Comparison of ENCODE assay signal across 10 cellular contexts in genomic region chr2:12155308-12156061, GRCh38.
DNase-seq lines count a peak whose midpoint lies in the region; ATAC-seq and TF ChIP-seq lines count a peak whose summit lies in the region.
"Had no signal": no experiment of that assay in that cellular context is flagged by ENCODE, and none has a peak within 500 bp of the region (broad histone marks: within the 10 kb centered on the region; RNA-seq: fewer than 3 reads in every experiment).

No MANE protein-coding gene starts in this region.

- intact Hi-C loops in body of pancreas (cut with DNase I) (no loop called here), ascending aorta (cut with DNase I) (no loop called here)

- H3K4me3 ChIP-seq in body of pancreas (no peak overlapping the region), kidney epithelial cell (ENCODE audit: low read depth, low read length) (no peak overlapping the region), ascending aorta (no peak overlapping the region), Peyer's patch (no peak overlapping the region)

- H3K36me3 ChIP-seq in body of pancreas (replicated peaks in 1 of 2; ENCODE audit: insufficient read depth in 1 of 2, low read depth in 2 of 2) = no peaks in the 10 kb centered on the region
- no peaks in the 10 kb centered on the region for H3K36me3 ChIP-seq in kidney epithelial cell (ENCODE audit: control insufficient read depth, insufficient read depth, low read length)
- H3K36me3 ChIP-seq in ascending aorta = no peaks in the 10 kb centered on the region
- H3K36me3 ChIP-seq in Peyer's patch = no peaks in the 10 kb centered on the region

- ATAC-seq in body of pancreas (peak; percentile 35), HG03108 (IDR thresholded peaks at IDR 0.05; ENCODE audit: unreplicated experiment) (no peak)
- ATAC-seq: natural killer cell treated with Interleukin-12 subunit alpha and Interleukin-12 subunit beta and Interleukin-15 and Interleukin-18, amount 100 ng/mL, for 72 hours had no signal

- TF ChIP-seq EP300 in Ishikawa (IDR thresholded peaks at IDR 0.05; ENCODE audit: borderline replicate concordance) = peak; percentile 88

- peak; percentile 91 for DNase-seq in A172 (ENCODE audit: low spot score)
- DNase-seq in body of pancreas = peak in 1 of 4 donors; percentile 20
- DNase-seq in kidney epithelial cell (ENCODE audit: low read depth) = peak; percentile 21
- no peak for DNase-seq in ascending aorta (ENCODE audit: low spot score in 2 of 2)
- DNase-seq in Peyer's patch = no peak
- no peak for DNase-seq in cerebellum (ENCODE audit: low spot score)
- DNase-seq: effector CD8-positive, alpha-beta T cell had no signal

- no peaks in the 10 kb centered on the region for H3K27me3 ChIP-seq in body of pancreas
- H3K27me3 ChIP-seq in kidney epithelial cell (ENCODE audit: control insufficient read depth, insufficient read depth, low read length) = no peaks in the 10 kb centered on the region
- H3K27me3 ChIP-seq in ascending aorta = no peaks in the 10 kb centered on the region
- H3K27me3 ChIP-seq in Peyer's patch = no peaks in the 10 kb centered on the region

- no peak for TF ChIP-seq RAD21 in Ishikawa (IDR thresholded peaks at IDR 0.05; ENCODE audit: low read depth)

- 68 to 70% methylated on average over 6 of the region's 6 CpGs for WGBS in body of pancreas, 2 donors

- H3K9me3 ChIP-seq in body of pancreas (no peaks in the 10 kb centered on the region), ascending aorta (no peaks in the 10 kb centered on the region), Peyer's patch (no peaks in the 10 kb centered on the region)

- TF ChIP-seq POLR2A in body of pancreas (IDR thresholded peaks at IDR 0.05) = no peak
- TF ChIP-seq POLR2A in Peyer's patch (IDR thresholded peaks at IDR 0.05) = no peak

- H3K27ac ChIP-seq in body of pancreas = no peak overlapping the region
- no peak overlapping the region for H3K27ac ChIP-seq in ascending aorta
- H3K27ac ChIP-seq in Peyer's patch = peak overlapping the region in 2 of 4 donors; percentile 58 to 59

- TF ChIP-seq CTCF in body of pancreas (IDR thresholded peaks at IDR 0.05) = no peak
- no peak for TF ChIP-seq CTCF in kidney epithelial cell (IDR thresholded peaks at IDR 0.05; ENCODE audit: insufficient read depth, low read length, poor library complexity, severe bottlenecking)
- no peak for TF ChIP-seq CTCF in ascending aorta (IDR thresholded peaks at IDR 0.05)
- no peak for TF ChIP-seq CTCF in Peyer's patch (IDR thresholded peaks at IDR 0.05)

- no peaks in the 10 kb centered on the region for H3K4me1 ChIP-seq in body of pancreas
- no peaks in the 10 kb centered on the region for H3K4me1 ChIP-seq in ascending aorta
- no peaks in the 10 kb centered on the region for H3K4me1 ChIP-seq in Peyer's patch

TF ChIP-seq in Ishikawa, 13 proteins besides CTCF, POLR2A, EP300 and RAD21:
- TF ChIP-seq TEAD4 (IDR thresholded peaks at IDR 0.05) = peak; percentile 41; the same call in 1 of the 2 replicates
- TF ChIP-seq CEBPB (IDR thresholded peaks at IDR 0.05) = no peak
- TF ChIP-seq FOXM1 (IDR thresholded peaks at IDR 0.05; ENCODE audit: borderline replicate concordance, low read depth) = peak; percentile 80; the same call in 1 of the 2 replicates
- TF ChIP-seq TCF12 (IDR thresholded peaks at IDR 0.05; ENCODE audit: low read depth) = peak; percentile 85
- TF ChIP-seq NFIC (IDR thresholded peaks at IDR 0.05) = peak; percentile 85
- TF ChIP-seq TAF1 (IDR thresholded peaks at IDR 0.05; ENCODE audit: low read depth) = no peak
- no peak for TF ChIP-seq CREB1 (IDR thresholded peaks at IDR 0.05; ENCODE audit: low read depth)

Comparison
In these comparisons a context has a peak if more than half of its experiments do, and no peak if none do; other contexts are left out.
1. DNase-seq: peak in A172 (single experiment) and kidney epithelial cell (single experiment); none in ascending aorta (0 of 2), Peyer's patch (0 of 3) and cerebellum (single experiment).